ENCODE assay signal across 22 cellular contexts in genomic region chr2:58235988-58236387, GRCh38.
"Had no signal": no experiment of that assay in that cellular context is flagged by ENCODE, and none has a peak within 500 bp of the region (broad histone marks: within the 10 kb centered on the region; RNA-seq: fewer than 3 reads in every experiment).

No MANE protein-coding gene starts in this region.

- H3K9me3 Mint-ChIP-seq: naive thymus-derived CD8-positive, alpha-beta T cell had no signal

- H3K27me3 Mint-ChIP-seq: progenitor cell of endocrine pancreas had no signal

- DNase-seq: cortex of kidney; dorsolateral prefrontal cortex; effector CD8-positive, alpha-beta T cell; heart left ventricle; hippocampal formation; islet precursor cell; mucosa of descending colon; naive thymus-derived CD8-positive, alpha-beta T cell; occipital lobe; pancreas; right cardiac atrium; stimulated activated CD4-positive, alpha-beta T cell treated with anti-CD3 and anti-CD28 coated beads, Interleukin-2, amount 100 ng/mL, for 48 hours; stimulated activated naive CD8-positive, alpha-beta T cell treated with anti-CD3 and anti-CD28 coated beads, Interleukin-15, Interleukin-2, amounts not matched to agents 100 U/mL and 50 U/mL, for 24 hours; thyroid gland; upper lobe of left lung; uterus had no signal

- H3K36me3 Mint-ChIP-seq: naive thymus-derived CD8-positive, alpha-beta T cell had no signal

- H3K4me3 ChIP-seq: dorsolateral prefrontal cortex, heart left ventricle, mucosa of descending colon, neural progenitor cell, pancreas, smooth muscle cell, suprapubic skin, thyroid gland, upper lobe of left lung, uterus had no signal

- H3K36me3 ChIP-seq: heart left ventricle, neural progenitor cell, pancreas, suprapubic skin, thyroid gland, upper lobe of left lung, uterus had no signal

- H3K9me3 ChIP-seq: mucosa of descending colon, pancreas, suprapubic skin, thyroid gland, upper lobe of left lung, uterus had no signal

- H3K27me3 ChIP-seq: dorsolateral prefrontal cortex, heart left ventricle, neural progenitor cell, pancreas, suprapubic skin, thyroid gland, upper lobe of left lung, uterus had no signal

- H3K27ac Mint-ChIP-seq: neural progenitor cell, progenitor cell of endocrine pancreas had no signal

- H3K4me3 Mint-ChIP-seq: naive thymus-derived CD8-positive, alpha-beta T cell; neural progenitor cell had no signal

- ATAC-seq: esophagus mucosa; heart left ventricle; mucosa of descending colon; naive thymus-derived CD8-positive, alpha-beta T cell; pancreas; right cardiac atrium; stimulated activated naive CD8-positive, alpha-beta T cell treated with anti-CD3 and anti-CD28 coated beads, Interleukin-15, Interleukin-2, amounts not matched to agents 100 U/mL and 50 U/mL, for 24 hours had no signal

- H2AFZ ChIP-seq: neural progenitor cell had no signal

- H3K4me2 ChIP-seq: neural progenitor cell, smooth muscle cell had no signal

- FAIRE-seq: endometrium, pancreas had no signal

- H3K9ac ChIP-seq: neural progenitor cell had no signal

- H3K27ac ChIP-seq: heart left ventricle, pancreas, suprapubic skin, thyroid gland, upper lobe of left lung, uterus had no signal
